Comparison of ENCODE assay signal across 19 cellular contexts in genomic region chr15:58854598-58854997, GRCh38.
DNase-seq lines count a peak whose midpoint lies in the region; ATAC-seq and TF ChIP-seq lines count a peak whose summit lies in the region.
"Had no signal": no experiment of that assay in that cellular context is flagged by ENCODE, and none has a peak within 500 bp of the region (broad histone marks: within the 10 kb centered on the region; RNA-seq: fewer than 3 reads in every experiment).

No MANE protein-coding gene starts in this region.

- no peak for TF ChIP-seq POLR2A in spleen (IDR thresholded peaks at IDR 0.05)

- WGBS in spleen, 5 donors: 63 to 79% (median 78%) methylated on average over 4 of the region's 4 CpGs

- BruUV-seq in Calu3 (replicated peaks; lab: Mats Ljungman, UMichigan): no TSS peak

- CTCF ChIA-PET in Calu3 (lab: Charles Lee): interaction anchor here (0.6 to 3.1 kb wide), 7 partner anchors 10 to 314 kb away, joined by 3 to 43 read pairs (median 9); partner anchors contain the start of genes ADAM10 and MINDY2

- no peak overlapping the region for H3K4me3 ChIP-seq in spleen
- H3K4me3 ChIP-seq: A549; BLaER1 treated with 17β-estradiol and CSF1 and Interleukin-3, amounts not matched to agents 10 nM and 100 nM; GM23338; MG63; SK-N-MC had no signal

- H3K4me1 ChIP-seq in spleen: no peaks in the 10 kb centered on the region
- H3K4me1 ChIP-seq: A549; BLaER1 treated with 17β-estradiol and CSF1 and Interleukin-3, amounts not matched to agents 10 nM and 100 nM had no signal

- H3K27ac Mint-ChIP-seq in Calu3 (ENCODE audit: unreplicated experiment) (peak overlapping the region; percentile 60), endothelial cell (ENCODE audit: unreplicated experiment) (peak overlapping the region; percentile 82), nephron (peak overlapping the region in 2 of 3 experiments; percentile 7 to 17)
- H3K27ac Mint-ChIP-seq: CD8-positive, alpha-beta memory T cell; GM23338 had no signal

- no peaks in the 10 kb centered on the region for H3K9me3 Mint-ChIP-seq in Calu3 (ENCODE audit: low read depth, unreplicated experiment)
- no peaks in the 10 kb centered on the region for H3K9me3 Mint-ChIP-seq in endothelial cell (ENCODE audit: unreplicated experiment)
- no peaks in the 10 kb centered on the region for H3K9me3 Mint-ChIP-seq in nephron
- H3K9me3 Mint-ChIP-seq: CD8-positive, alpha-beta memory T cell; GM23338 had no signal

- peaks cover 19% of the 10 kb centered on the region for H3K4me1 Mint-ChIP-seq in Calu3 (ENCODE audit: low read depth, unreplicated experiment)
- H3K4me1 Mint-ChIP-seq in endothelial cell (ENCODE audit: unreplicated experiment): peaks cover 9% of the 10 kb centered on the region
- H3K4me1 Mint-ChIP-seq in nephron: peaks cover 6% of the 10 kb centered on the region
- H3K4me1 Mint-ChIP-seq: CD8-positive, alpha-beta memory T cell; GM23338 had no signal

- H3K27ac ChIP-seq in spleen: no peak overlapping the region
- H3K27ac ChIP-seq: A549; BLaER1 treated with 17β-estradiol and CSF1 and Interleukin-3, amounts not matched to agents 10 nM and 100 nM; SK-N-MC had no signal

- DNase-seq in Calu3 (peak; percentile 48), NCI-H146 treated with DMSO at 0.1 percent for 48 hours (lab: John Stamatoyannopoulos, UW; ENCODE audit: unreplicated experiment) (peak; percentile 28), endothelial cell (ENCODE audit: low spot score) (no peak), spleen (no peak), NCI-H2227 (lab: John Stamatoyannopoulos, UW; ENCODE audit: unreplicated experiment) (no peak), glomerular visceral epithelial cell (ENCODE audit: extremely low spot score) (no peak)
- DNase-seq: CD8-positive, alpha-beta memory T cell; GF-D8; MG63; NCI-H1930; NCI-H2227 treated with DMSO at 0.1 percent for 48 hours; NCI-H524 had no signal

- H3K36me3 Mint-ChIP-seq in Calu3 (ENCODE audit: insufficient read depth, unreplicated experiment) (peaks cover 37% of the 10 kb centered on the region), endothelial cell (ENCODE audit: low read depth, unreplicated experiment) (no peaks in the 10 kb centered on the region), nephron (ENCODE audit: low read depth) (peaks cover 15% of the 10 kb centered on the region)

- ATAC-seq in HG02623 (IDR thresholded peaks at IDR 0.05; ENCODE audit: unreplicated experiment): no peak
- ATAC-seq: A549, GM23338, Panc1 had no signal

- H3K27me3 Mint-ChIP-seq in Calu3 (ENCODE audit: unreplicated experiment): no peaks in the 10 kb centered on the region
- H3K27me3 Mint-ChIP-seq in endothelial cell (ENCODE audit: unreplicated experiment): no peaks in the 10 kb centered on the region
- H3K27me3 Mint-ChIP-seq in nephron (ENCODE audit: low read depth): no peaks in the 10 kb centered on the region
- H3K27me3 Mint-ChIP-seq: CD8-positive, alpha-beta memory T cell had no signal

- no peak for TF ChIP-seq CTCF in Calu3 (IDR thresholded peaks at IDR 0.05; ENCODE audit: unreplicated experiment)
- no peak for TF ChIP-seq CTCF in endothelial cell (IDR thresholded peaks at IDR 0.05; ENCODE audit: unreplicated experiment)
- TF ChIP-seq CTCF in nephron (IDR thresholded peaks at IDR 0.05; ENCODE audit: unreplicated experiment in 3 of 3): no peak
- TF ChIP-seq CTCF in spleen (IDR thresholded peaks at IDR 0.05 in 8 of 11, conservative IDR thresholded peaks at IDR 0.05 in 3 of 11): no peak

- H3K9me3 ChIP-seq in spleen: no peaks in the 10 kb centered on the region
- H3K9me3 ChIP-seq: A549; BLaER1 treated with 17β-estradiol and CSF1 and Interleukin-3, amounts not matched to agents 10 nM and 100 nM; MG63 had no signal

- H3K27me3 ChIP-seq in spleen (replicated peaks in 1 of 7): no peaks in the 10 kb centered on the region
- H3K27me3 ChIP-seq: BLaER1 treated with 17β-estradiol and CSF1 and Interleukin-3, amounts not matched to agents 10 nM and 100 nM; MG63 had no signal

- intact Hi-C loops in Calu3 (cut with micrococcal nuclease; ENCODE audit: unreplicated experiment) (loop anchor here (2.0 to 5.0 kb wide), 2 partner anchors 14 to 82 kb away; partner anchors contain the start of gene MINDY2), spleen (cut with DNase I; ENCODE audit: low total_unique reads) (no loop called here)

- H3K4me3 Mint-ChIP-seq in Calu3 (ENCODE audit: low read depth, unreplicated experiment): peak overlapping the region; percentile 17
- no peak overlapping the region for H3K4me3 Mint-ChIP-seq in endothelial cell (ENCODE audit: unreplicated experiment)
- H3K4me3 Mint-ChIP-seq in nephron: no peak overlapping the region
- H3K4me3 Mint-ChIP-seq: CD8-positive, alpha-beta memory T cell; GM23338 had no signal

- H3K36me3 ChIP-seq in spleen: peaks cover 0 to 59% (median 17%) of the 10 kb centered on the region in 6 donors

Comparison
In these comparisons a context has a peak if more than half of its experiments do, and no peak if none do; other contexts are left out.
1. DNase-seq: peak in Calu3 (single experiment) and NCI-H146 treated with DMSO at 0.1 percent for 48 hours (single experiment); none in endothelial cell (single experiment), spleen (single experiment), NCI-H2227 (single experiment) and glomerular visceral epithelial cell (single experiment).
2. H3K27ac Mint-ChIP-seq: peak in every context shown above with its lines; median percentile 82 in endothelial cell; 60 in Calu3; 12 in nephron.